19 cellular contexts compared by ENCODE assay signal in genomic region chr17:81113158-81113724, GRCh38. TPM values are rescaled to one million over a fixed set of nuclear protein-coding genes. Genes with fewer than 3 reads are reported as not detected.
DNase-seq lines count a peak whose midpoint lies in the region; ATAC-seq, FAIRE-seq and TF ChIP-seq lines count a peak whose summit lies in the region.
"Had no signal": no experiment of that assay in that cellular context is flagged by ENCODE, and none has a peak within 500 bp of the region (broad histone marks: within the 10 kb centered on the region; RNA-seq: fewer than 3 reads in every experiment).

No MANE protein-coding gene starts in this region.

- H4K20me1 ChIP-seq in H1 (replicated peaks in 1 of 2; ENCODE audit: control insufficient read depth in 1 of 2, insufficient read depth in 2 of 2, low read length in 2 of 2): no peaks in the 10 kb centered on the region

- TF ChIP-seq RAD21 in H1 (IDR thresholded peaks at IDR 0.05 in 1 of 2, conservative IDR thresholded peaks at IDR 0.05 in 1 of 2; ENCODE audit: low read depth in 2 of 2, low read length in 2 of 2): no peak

- no peak overlapping the region for H2BK120ac ChIP-seq in H1 (replicated peaks; ENCODE audit: low read depth, low read length)
- no peak overlapping the region for H2BK120ac ChIP-seq in neuronal stem cell (ENCODE audit: low read depth, low read length)

- H3K14ac ChIP-seq in H1 (ENCODE audit: insufficient read length) (no peak overlapping the region), neuronal stem cell (ENCODE audit: low read length) (no peak overlapping the region)

- WGBS in adrenal gland, 4 donors: 30 to 75% (median 46%) methylated on average over 6 to 21 of the region's 21 CpGs
- WGBS in H1 (ENCODE audit: extremely low coverage in 1 of 2, insufficient coverage in 1 of 2, insufficient read length in 1 of 2, insufficient replicate concordance in 2 of 2, low coverage in 1 of 2, low lambda C conversion rate in 2 of 2, missing lambda C conversion rate in 1 of 2), 2 experiments: 94% methylated on average over 15 of the region's 21 CpGs; no CpG with 5 or more reads in 1 of the 2 experiments
- no CpG with 5 or more reads among the region's 21 CpGs for WGBS in neuronal stem cell (ENCODE audit: extremely low coverage in 2 of 2, insufficient read length in 2 of 2, insufficient replicate concordance in 1 of 2), 2 donors

- H3K4ac ChIP-seq in H1 (replicated peaks; ENCODE audit: insufficient read length, low read depth, low read length) (no peak overlapping the region), neuronal stem cell (ENCODE audit: low read length) (no peak overlapping the region)

- no peak for ATAC-seq in GM18867 (IDR thresholded peaks at IDR 0.05; ENCODE audit: unreplicated experiment)

- H3K56ac ChIP-seq in H1 (replicated peaks; ENCODE audit: insufficient read length, low read depth, low read length): no peak overlapping the region

- H2BK20ac ChIP-seq in H1 (ENCODE audit: low read length): no peak overlapping the region

- H3K9me3 ChIP-seq in adrenal gland (replicated peaks in 1 of 3): no peaks in the 10 kb centered on the region
- H3K9me3 ChIP-seq in H1 (ENCODE audit: insufficient read depth in 2 of 2, low read depth in 1 of 2, low read length in 1 of 2): no peaks in the 10 kb centered on the region
- H3K9me3 ChIP-seq in neuronal stem cell (replicated peaks in 1 of 2; ENCODE audit: control insufficient read depth in 2 of 2, insufficient read depth in 1 of 2, low read depth in 1 of 2, low read length in 2 of 2): no peaks in the 10 kb centered on the region
- H3K9me3 ChIP-seq: HAP-1 had no signal

- H3K36me3 ChIP-seq in adrenal gland (replicated peaks in 1 of 2): no peaks in the 10 kb centered on the region
- H3K36me3 ChIP-seq in H1 (ENCODE audit: control insufficient read depth in 2 of 4, insufficient read depth in 4 of 4, low read length in 3 of 4): no peaks in the 10 kb centered on the region
- H3K36me3 ChIP-seq in neuronal stem cell (replicated peaks in 1 of 2; ENCODE audit: control insufficient read depth in 2 of 2, insufficient read depth in 2 of 2, low read length in 2 of 2): peaks cover 6 to 30% of the 10 kb centered on the region in 2 donors
- H3K36me3 ChIP-seq: HAP-1 had no signal

- no peaks in the 10 kb centered on the region for H3K23me2 ChIP-seq in H1 (ENCODE audit: low read depth, low read length)

- H4K91ac ChIP-seq in H1 (replicated peaks; ENCODE audit: insufficient read length, low read length): no peak overlapping the region
- no peak overlapping the region for H4K91ac ChIP-seq in neuronal stem cell (ENCODE audit: low read depth, low read length, poor library complexity)

- FAIRE-seq in H1 (lab: Jason Lieb, UNC) (no peak), urothelium cell line (lab: Jason Lieb, UNC) (peak; percentile 83)
- FAIRE-seq: A204.1, HTR-8/SVneo had no signal

- intact Hi-C loops in adrenal gland (cut with DNase I): no loop called here

- H2BK5ac ChIP-seq in H1 (ENCODE audit: low read depth, low read length) (no peak overlapping the region), neuronal stem cell (ENCODE audit: low read length) (no peak overlapping the region)

- no peak overlapping the region for H2AK5ac ChIP-seq in H1 (ENCODE audit: low read depth, low read length)
- no peak overlapping the region for H2AK5ac ChIP-seq in neuronal stem cell (ENCODE audit: low read depth, low read length)

- no peak overlapping the region for H3K4me2 ChIP-seq in H1 (ENCODE audit: insufficient read depth in 1 of 2, low read depth in 2 of 2, low read length in 2 of 2)
- H3K4me2 ChIP-seq in neuronal stem cell (ENCODE audit: insufficient read depth, low read length, poor library complexity, severe bottlenecking): no peak overlapping the region

- CTCF ChIA-PET in H1 (lab: Charles Lee; ENCODE audit: partially characterized antibody): interaction anchor here (0.6 to 6.2 kb wide), 8 partner anchors 10 to 154 kb away, joined by 4 to 45 read pairs (median 4); no protein-coding TSS in a partner anchor

- H3K4me3 ChIP-seq in adrenal gland: no peak overlapping the region
- H3K4me3 ChIP-seq in H1 (ENCODE audit: extremely low read depth in 1 of 4, insufficient read depth in 2 of 4, low read depth in 3 of 4, low read length in 4 of 4): no peak overlapping the region
- H3K4me3 ChIP-seq in neuronal stem cell (ENCODE audit: low read length in 2 of 2): no peak overlapping the region
- H3K4me3 ChIP-seq in foreskin fibroblast (ENCODE audit: low read depth in 1 of 2, low read length in 2 of 2): no peak overlapping the region
- H3K4me3 ChIP-seq: HAP-1 had no signal

- DNase-seq in adrenal gland: peak; percentile 84 to 92 (median 89)
- DNase-seq in H1 (ENCODE audit: low read depth in 1 of 2, low spot score in 2 of 2): no peak
- DNase-seq in neuronal stem cell (ENCODE audit: low spot score): no peak
- DNase-seq in urothelium cell line (ENCODE audit: low spot score): no peak
- DNase-seq in foreskin fibroblast: no peak
- DNase-seq in Ammon's horn (ENCODE audit: low spot score): no peak
- DNase-seq: ACHN; CD4-positive, alpha-beta T cell; DMS79 treated with DMSO at 0.1 percent for 48 hours; GF-D8; KBM-7 had no signal

- H3K18ac ChIP-seq in H1 (ENCODE audit: extremely low read depth, low read length): no peak overlapping the region
- H3K18ac ChIP-seq in neuronal stem cell (ENCODE audit: low read length): peak overlapping the region; percentile 80

- no peak overlapping the region for H2AFZ ChIP-seq in H1 (ENCODE audit: low read length)
- H2AFZ ChIP-seq in neuronal stem cell (ENCODE audit: low read length): no peak overlapping the region

- H3K79me1 ChIP-seq in H1 (ENCODE audit: low read depth, low read length): no peaks in the 10 kb centered on the region; the same call in none of the 2 replicates
- H3K79me1 ChIP-seq in neuronal stem cell (ENCODE audit: low read depth, low read length): peaks cover 1% of the 10 kb centered on the region

- H3K23ac ChIP-seq in H1 (ENCODE audit: insufficient read length) (no peak overlapping the region), neuronal stem cell (ENCODE audit: low read depth, low read length, poor library complexity) (peak overlapping the region; percentile 43)

- peak overlapping the region in 2 of 5 donors; percentile 53 to 59 for H3K27ac ChIP-seq in adrenal gland
- H3K27ac ChIP-seq in H1 (ENCODE audit: low read depth, low read length): no peak overlapping the region
- H3K27ac ChIP-seq in neuronal stem cell (replicated peaks; ENCODE audit: low read length): no peak overlapping the region
- H3K27ac ChIP-seq: C4-2B had no signal

- H4K5ac ChIP-seq in H1 (ENCODE audit: insufficient read length, low read depth, low read length): no peak overlapping the region

- H4K8ac ChIP-seq in H1 (ENCODE audit: extremely low read depth, insufficient read depth, low read length) (peak overlapping the region; percentile 11; the same call in 1 of the 2 replicates), neuronal stem cell (ENCODE audit: low read depth, low read length) (peak overlapping the region; percentile 43)

- POLR2A ChIA-PET in H1 (lab: Charles Lee; ENCODE audit: partially characterized antibody): interaction anchor here (0.6 to 1.1 kb wide), 6 partner anchors 10 to 400 kb away, joined by 3 to 4 read pairs (median 4); no protein-coding TSS in a partner anchor

- H3K27me3 ChIP-seq in adrenal gland: no peaks in the 10 kb centered on the region
- H3K27me3 ChIP-seq in H1 (replicated peaks in 1 of 4; ENCODE audit: control insufficient read depth in 3 of 4, extremely low read depth in 1 of 4, insufficient read depth in 3 of 4, low read length in 3 of 4): no peaks in the 10 kb centered on the region; a peak in 1 of 7 replicates
- H3K27me3 ChIP-seq in neuronal stem cell (ENCODE audit: control insufficient read depth in 3 of 3, insufficient read depth in 3 of 3, low read depth in 1 of 3, low read length in 3 of 3): no peaks in the 10 kb centered on the region

- TF ChIP-seq POLR2A in adrenal gland (IDR thresholded peaks at IDR 0.05): no peak
- TF ChIP-seq POLR2A in H1 (IDR thresholded peaks at IDR 0.05; ENCODE audit: control extremely low read depth in 1 of 2, low read depth in 2 of 2, low read length in 2 of 2): no peak

- no peak for TF ChIP-seq EP300 in H1 (IDR thresholded peaks at IDR 0.05; ENCODE audit: borderline replicate concordance in 1 of 2, low read depth in 2 of 2, low read length in 2 of 2)

- no peak for TF ChIP-seq CTCF in adrenal gland (IDR thresholded peaks at IDR 0.05)
- no peak for TF ChIP-seq CTCF in H1 (IDR thresholded peaks at IDR 0.05; ENCODE audit: control extremely low read depth in 1 of 3, insufficient read depth in 1 of 3, low read depth in 1 of 3, low read length in 3 of 3)
- no peak for TF ChIP-seq CTCF in foreskin fibroblast (IDR thresholded peaks at IDR 0.05; ENCODE audit: low read depth, low read length)

- no peaks in the 10 kb centered on the region for H3K79me2 ChIP-seq in H1 (ENCODE audit: control insufficient read depth in 1 of 2, insufficient read depth in 2 of 2, low read length in 2 of 2)

- H3K9ac ChIP-seq in H1 (replicated peaks in 1 of 4; ENCODE audit: extremely low read depth in 1 of 4, low read depth in 3 of 4, low read length in 3 of 4): no peak overlapping the region
- peak overlapping the region; percentile 77 for H3K9ac ChIP-seq in neuronal stem cell (ENCODE audit: low read depth, low read length, poor library complexity)

- H2BK12ac ChIP-seq in H1 (ENCODE audit: low read depth, low read length) (no peak overlapping the region), neuronal stem cell (ENCODE audit: low read length) (no peak overlapping the region)

- H3K4me1 ChIP-seq in adrenal gland (replicated peaks in 1 of 2) (peaks cover 8 to 13% of the 10 kb centered on the region in 2 donors), H1 (replicated peaks in 1 of 4; ENCODE audit: control insufficient read depth in 3 of 4, insufficient read depth in 4 of 4, low read length in 3 of 4) (no peaks in the 10 kb centered on the region), neuronal stem cell (ENCODE audit: control insufficient read depth in 2 of 2, insufficient read depth in 1 of 2, low read depth in 1 of 2, low read length in 2 of 2) (no peaks in the 10 kb centered on the region)
- H3K4me1 ChIP-seq: HAP-1 had no signal

- no peak overlapping the region for H2BK15ac ChIP-seq in H1 (ENCODE audit: low read length)
- no peak overlapping the region for H2BK15ac ChIP-seq in neuronal stem cell (ENCODE audit: low read length)

RNA-seq across cellular contexts. Expression of gene PVALEF, which starts 52.1 kb away (rescaled TPM):
- not detected for total RNA-seq in adrenal gland
- polyA plus RNA-seq in adrenal gland (not detected), H1 (2011; rRNA removed) (0.03 and 0.05 TPM in 2 replicates)
- total RNA-seq in H1 (2021; fragmentation: NEBNext Ultra II Directional; extraction: Animal tissue kit (Norgen Biotek cat#: 25700)): not detected in 2 replicates
- not detected for polyA plus RNA-seq in H1 (2011; cell fraction: cytosol; rRNA removed)
- polyA plus RNA-seq in H1 (2011; cell fraction: nucleus; rRNA removed): not detected
- 0.12 TPM in 1 of 4 replicates, not detected in the others for polyA plus RNA-seq in H1 (2012, experiment 1 of 2)
- polyA plus RNA-seq in H1 (2012, experiment 2 of 2): not detected
- polyA plus RNA-seq in H1 (2013, experiment 1 of 2): not detected
- polyA plus RNA-seq in H1 (2013, experiment 2 of 2): not detected
- polyA minus RNA-seq in H1 (2011; rRNA and poly(A)+ RNA removed): not detected in 2 replicates
- not detected for polyA minus RNA-seq in H1 (2011; cell fraction: cytosol; rRNA and poly(A)+ RNA removed)
- polyA minus RNA-seq in H1 (2011; cell fraction: nucleus; rRNA and poly(A)+ RNA removed): not detected
- 0.06 TPM for polyA plus RNA-seq in neuronal stem cell (2013, experiment 1 of 2)
- 0.04 TPM for polyA plus RNA-seq in neuronal stem cell (2013, experiment 2 of 2)
- total RNA-seq: CD4-positive, alpha-beta T cell; H4 had no signal
- polyA plus RNA-seq: BJ, IgD-negative memory B cell had no signal

RNA-seq across cellular contexts. Expression of gene AATK, which starts 52.8 kb away (rescaled TPM):
- total RNA-seq in adrenal gland: 10 to 100 TPM in 4 of 8 donors, 1 to 10 TPM in 4; 3.7 to 17.0 (median 9.9) TPM
- 10 to 100 TPM in 2 of 3 donors, under 1 TPM in 1; 0.73 to 23.3 (median 10.6) TPM for polyA plus RNA-seq in adrenal gland
- 3.2 and 3.5 TPM in 2 replicates for total RNA-seq in H1 (2021; fragmentation: NEBNext Ultra II Directional; extraction: Animal tissue kit (Norgen Biotek cat#: 25700))
- 1.7 and 3.6 TPM in 2 replicates for polyA plus RNA-seq in H1 (2011; rRNA removed)
- 2.2 TPM for polyA plus RNA-seq in H1 (2011; cell fraction: cytosol; rRNA removed)
- 7.4 TPM for polyA plus RNA-seq in H1 (2011; cell fraction: nucleus; rRNA removed)
- 2.2 to 3.3 TPM (median 2.6 TPM) in 4 replicates for polyA plus RNA-seq in H1 (2012, experiment 1 of 2)
- 1.1 TPM for polyA plus RNA-seq in H1 (2012, experiment 2 of 2)
- polyA plus RNA-seq in H1 (2013, experiment 1 of 2): 1.9 TPM
- polyA plus RNA-seq in H1 (2013, experiment 2 of 2): 1.8 TPM
- polyA minus RNA-seq in H1 (2011; rRNA and poly(A)+ RNA removed): 1.4 and 2.8 TPM in 2 replicates
- polyA minus RNA-seq in H1 (2011; cell fraction: cytosol; rRNA and poly(A)+ RNA removed): 5.8 TPM
- 4.8 TPM for polyA minus RNA-seq in H1 (2011; cell fraction: nucleus; rRNA and poly(A)+ RNA removed)
- 5.6 TPM for polyA plus RNA-seq in neuronal stem cell (2013, experiment 1 of 2)
- polyA plus RNA-seq in neuronal stem cell (2013, experiment 2 of 2): 5.4 TPM

Comparison
In these comparisons a context has a peak if more than half of its experiments do, and no peak if none do; other contexts are left out.
1. DNase-seq: peak in adrenal gland (7 of 7); none in H1 (0 of 2), neuronal stem cell (single experiment), urothelium cell line (single experiment), foreskin fibroblast (0 of 2) and Ammon's horn (single experiment).